In genomic region chr15:67178569-67179210, GRCh38 we compare ENCODE assay signal across 1 cellular context.
TF ChIP-seq lines count a peak whose summit lies in the region.

No MANE protein-coding gene starts in this region.

TF ChIP-seq in K562, 482 proteins besides CTCF, POLR2A, EP300 and RAD21 (continued from another document):
- TF ChIP-seq, protein P1, sequence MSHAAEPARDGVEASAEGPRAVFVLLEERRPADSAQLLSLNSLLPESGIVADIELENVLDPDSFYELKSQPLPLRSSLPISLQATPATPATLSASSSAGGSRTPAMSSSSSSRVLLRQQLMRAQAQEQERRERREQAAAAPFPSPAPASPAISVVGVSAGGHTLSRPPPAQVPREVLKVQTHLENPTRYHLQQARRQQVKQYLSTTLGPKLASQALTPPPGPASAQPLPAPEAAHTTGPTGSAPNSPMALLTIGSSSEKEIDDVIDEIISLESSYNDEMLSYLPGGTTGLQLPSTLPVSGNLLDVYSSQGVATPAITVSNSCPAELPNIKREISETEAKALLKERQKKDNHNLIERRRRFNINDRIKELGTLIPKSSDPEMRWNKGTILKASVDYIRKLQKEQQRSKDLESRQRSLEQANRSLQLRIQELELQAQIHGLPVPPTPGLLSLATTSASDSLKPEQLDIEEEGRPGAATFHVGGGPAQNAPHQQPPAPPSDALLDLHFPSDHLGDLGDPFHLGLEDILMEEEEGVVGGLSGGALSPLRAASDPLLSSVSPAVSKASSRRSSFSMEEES (CRISPR knock-in tag; IDR thresholded peaks at IDR 0.05) = no peak
- peak; percentile 25 to 76; a peak in 2 of 4 replicates for TF ChIP-seq HDAC1 (IDR thresholded peaks at IDR 0.05)
- TF ChIP-seq PYGO2 (tag; IDR thresholded peaks at IDR 0.05) = no peak
- TF ChIP-seq, protein P2, sequence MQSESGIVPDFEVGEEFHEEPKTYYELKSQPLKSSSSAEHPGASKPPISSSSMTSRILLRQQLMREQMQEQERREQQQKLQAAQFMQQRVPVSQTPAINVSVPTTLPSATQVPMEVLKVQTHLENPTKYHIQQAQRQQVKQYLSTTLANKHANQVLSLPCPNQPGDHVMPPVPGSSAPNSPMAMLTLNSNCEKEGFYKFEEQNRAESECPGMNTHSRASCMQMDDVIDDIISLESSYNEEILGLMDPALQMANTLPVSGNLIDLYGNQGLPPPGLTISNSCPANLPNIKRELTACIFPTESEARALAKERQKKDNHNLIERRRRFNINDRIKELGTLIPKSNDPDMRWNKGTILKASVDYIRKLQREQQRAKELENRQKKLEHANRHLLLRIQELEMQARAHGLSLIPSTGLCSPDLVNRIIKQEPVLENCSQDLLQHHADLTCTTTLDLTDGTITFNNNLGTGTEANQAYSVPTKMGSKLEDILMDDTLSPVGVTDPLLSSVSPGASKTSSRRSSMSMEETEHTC (IDR thresholded peaks at IDR 0.05) = no peak
- peak; percentile 92 for TF ChIP-seq L3MBTL2 (IDR thresholded peaks at IDR 0.05)
- TF ChIP-seq DIDO1 (tag; IDR thresholded peaks at IDR 0.05; ENCODE audit: low read depth) = no peak
- no peak for TF ChIP-seq CHD4 (IDR thresholded peaks at IDR 0.05; ENCODE audit: insufficient read depth, insufficient replicate concordance, low read depth, low read length, poor library complexity, severe bottlenecking)
- TF ChIP-seq EZH2 (IDR thresholded peaks at IDR 0.05; ENCODE audit: borderline replicate concordance, low read depth, low read length) = no peak
- TF ChIP-seq ARHGAP35 (IDR thresholded peaks at IDR 0.05; ENCODE audit: partially characterized antibody) = no peak
- TF ChIP-seq, protein P3, sequence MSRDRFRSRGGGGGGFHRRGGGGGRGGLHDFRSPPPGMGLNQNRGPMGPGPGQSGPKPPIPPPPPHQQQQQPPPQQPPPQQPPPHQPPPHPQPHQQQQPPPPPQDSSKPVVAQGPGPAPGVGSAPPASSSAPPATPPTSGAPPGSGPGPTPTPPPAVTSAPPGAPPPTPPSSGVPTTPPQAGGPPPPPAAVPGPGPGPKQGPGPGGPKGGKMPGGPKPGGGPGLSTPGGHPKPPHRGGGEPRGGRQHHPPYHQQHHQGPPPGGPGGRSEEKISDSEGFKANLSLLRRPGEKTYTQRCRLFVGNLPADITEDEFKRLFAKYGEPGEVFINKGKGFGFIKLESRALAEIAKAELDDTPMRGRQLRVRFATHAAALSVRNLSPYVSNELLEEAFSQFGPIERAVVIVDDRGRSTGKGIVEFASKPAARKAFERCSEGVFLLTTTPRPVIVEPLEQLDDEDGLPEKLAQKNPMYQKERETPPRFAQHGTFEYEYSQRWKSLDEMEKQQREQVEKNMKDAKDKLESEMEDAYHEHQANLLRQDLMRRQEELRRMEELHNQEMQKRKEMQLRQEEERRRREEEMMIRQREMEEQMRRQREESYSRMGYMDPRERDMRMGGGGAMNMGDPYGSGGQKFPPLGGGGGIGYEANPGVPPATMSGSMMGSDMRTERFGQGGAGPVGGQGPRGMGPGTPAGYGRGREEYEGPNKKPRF (IDR thresholded peaks at IDR 0.05; ENCODE audit: low read depth, low read length) = no peak
- no peak for TF ChIP-seq MBD2 (IDR thresholded peaks at IDR 0.05; ENCODE audit: borderline replicate concordance, low read depth)
- TF ChIP-seq MLLT1 (IDR thresholded peaks at IDR 0.05) = no peak
- TF ChIP-seq HDGF (IDR thresholded peaks at IDR 0.05) = no peak
- no peak for TF ChIP-seq GTF3C2 (IDR thresholded peaks at IDR 0.05; ENCODE audit: borderline replicate concordance, extremely low read depth, insufficient read length)
- TF ChIP-seq, protein P4, sequence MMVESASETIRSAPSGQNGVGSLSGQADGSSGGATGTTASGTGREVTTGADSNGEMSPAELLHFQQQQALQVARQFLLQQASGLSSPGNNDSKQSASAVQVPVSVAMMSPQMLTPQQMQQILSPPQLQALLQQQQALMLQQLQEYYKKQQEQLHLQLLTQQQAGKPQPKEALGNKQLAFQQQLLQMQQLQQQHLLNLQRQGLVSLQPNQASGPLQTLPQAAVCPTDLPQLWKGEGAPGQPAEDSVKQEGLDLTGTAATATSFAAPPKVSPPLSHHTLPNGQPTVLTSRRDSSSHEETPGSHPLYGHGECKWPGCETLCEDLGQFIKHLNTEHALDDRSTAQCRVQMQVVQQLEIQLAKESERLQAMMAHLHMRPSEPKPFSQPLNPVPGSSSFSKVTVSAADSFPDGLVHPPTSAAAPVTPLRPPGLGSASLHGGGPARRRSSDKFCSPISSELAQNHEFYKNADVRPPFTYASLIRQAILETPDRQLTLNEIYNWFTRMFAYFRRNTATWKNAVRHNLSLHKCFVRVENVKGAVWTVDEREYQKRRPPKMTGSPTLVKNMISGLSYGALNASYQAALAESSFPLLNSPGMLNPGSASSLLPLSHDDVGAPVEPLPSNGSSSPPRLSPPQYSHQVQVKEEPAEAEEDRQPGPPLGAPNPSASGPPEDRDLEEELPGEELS (CRISPR knock-in tag; IDR thresholded peaks at IDR 0.05; ENCODE audit: borderline replicate concordance) = no peak
- TF ChIP-seq TCF7L2 (IDR thresholded peaks at IDR 0.05; ENCODE audit: low read depth, low read length) = no peak
- TF ChIP-seq PURB (CRISPR knock-in tag; IDR thresholded peaks at IDR 0.05; ENCODE audit: low read depth) = no peak
- no peak for TF ChIP-seq HIVEP1 (CRISPR knock-in tag; IDR thresholded peaks at IDR 0.05)
- TF ChIP-seq JUN (IDR thresholded peaks at IDR 0.05; ENCODE audit: borderline replicate concordance, low read depth, low read length) = no peak
- no peak for TF ChIP-seq JUN (CRISPR knock-in tag; IDR thresholded peaks at IDR 0.05; ENCODE audit: borderline replicate concordance)
- TF ChIP-seq LARP7 (IDR thresholded peaks at IDR 0.05) = no peak
- no peak for TF ChIP-seq ZNF347 (CRISPR knock-in tag; IDR thresholded peaks at IDR 0.05; ENCODE audit: low read depth)
- TF ChIP-seq GABPB1 (CRISPR knock-in tag; IDR thresholded peaks at IDR 0.05) = no peak
- TF ChIP-seq MAFG (tag; conservative IDR thresholded peaks at IDR 0.05) = no peak
- TF ChIP-seq SIN3B (IDR thresholded peaks at IDR 0.05; ENCODE audit: low read depth) = no peak
- no peak for TF ChIP-seq FOXK1 (CRISPR knock-in tag; IDR thresholded peaks at IDR 0.05; ENCODE audit: borderline replicate concordance)
- no peak for TF ChIP-seq ZNF778 (CRISPR knock-in tag; IDR thresholded peaks at IDR 0.05)
- TF ChIP-seq SREBF2 (CRISPR knock-in tag; IDR thresholded peaks at IDR 0.05) = no peak
- no peak for TF ChIP-seq RBM39 (optimal IDR thresholded peaks at IDR 0.05; ENCODE audit: low read depth, low read length)
- TF ChIP-seq PHF21A (IDR thresholded peaks at IDR 0.05; ENCODE audit: borderline replicate concordance, low read depth) = peak; percentile 64; the same call in 1 of the 2 replicates
- TF ChIP-seq PHTF2 (CRISPR knock-in tag; IDR thresholded peaks at IDR 0.05) = no peak
- TF ChIP-seq EHMT2 (IDR thresholded peaks at IDR 0.05) = no peak
- TF ChIP-seq, protein P5, sequence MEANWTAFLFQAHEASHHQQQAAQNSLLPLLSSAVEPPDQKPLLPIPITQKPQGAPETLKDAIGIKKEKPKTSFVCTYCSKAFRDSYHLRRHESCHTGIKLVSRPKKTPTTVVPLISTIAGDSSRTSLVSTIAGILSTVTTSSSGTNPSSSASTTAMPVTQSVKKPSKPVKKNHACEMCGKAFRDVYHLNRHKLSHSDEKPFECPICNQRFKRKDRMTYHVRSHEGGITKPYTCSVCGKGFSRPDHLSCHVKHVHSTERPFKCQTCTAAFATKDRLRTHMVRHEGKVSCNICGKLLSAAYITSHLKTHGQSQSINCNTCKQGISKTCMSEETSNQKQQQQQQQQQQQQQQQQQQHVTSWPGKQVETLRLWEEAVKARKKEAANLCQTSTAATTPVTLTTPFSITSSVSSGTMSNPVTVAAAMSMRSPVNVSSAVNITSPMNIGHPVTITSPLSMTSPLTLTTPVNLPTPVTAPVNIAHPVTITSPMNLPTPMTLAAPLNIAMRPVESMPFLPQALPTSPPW (CRISPR knock-in tag; IDR thresholded peaks at IDR 0.05) = peak; percentile 31; the same call in 1 of the 2 replicates
- no peak for TF ChIP-seq XRCC5 (IDR thresholded peaks at IDR 0.05; ENCODE audit: low read depth, low read length)
- peak; percentile 97 for TF ChIP-seq SMAD4 (CRISPR knock-in tag; conservative IDR thresholded peaks at IDR 0.05)
- TF ChIP-seq MCM7 (IDR thresholded peaks at IDR 0.05) = no peak
- no peak for TF ChIP-seq SMARCC2 (IDR thresholded peaks at IDR 0.05; ENCODE audit: low read depth)
- peak; percentile 96 for TF ChIP-seq MECOM (CRISPR knock-in tag; IDR thresholded peaks at IDR 0.05)
- no peak for TF ChIP-seq ZNF695 (CRISPR knock-in tag; IDR thresholded peaks at IDR 0.05)
- TF ChIP-seq TBL1XR1 (IDR thresholded peaks at IDR 0.05; ENCODE audit: low read length in 2 of 2) = 0 out of 4 replicates have a peak, but pooled peaks of 1 of the 2 experiments have one; percentile 27
- no peak for TF ChIP-seq TGIF2 (CRISPR knock-in tag; IDR thresholded peaks at IDR 0.05)
- no peak for TF ChIP-seq ZNF785 (CRISPR knock-in tag; IDR thresholded peaks at IDR 0.05)
- no peak for TF ChIP-seq IFI16 (CRISPR knock-in tag; IDR thresholded peaks at IDR 0.05)
- no peak for TF ChIP-seq ZNF408 (CRISPR knock-in tag; IDR thresholded peaks at IDR 0.05; ENCODE audit: low read depth)
- TF ChIP-seq MAFK (IDR thresholded peaks at IDR 0.05; ENCODE audit: low read length) = no peak
- peak in 1 of 2 experiments; percentile 36; a peak in 1 of 4 replicates for TF ChIP-seq TRIM24 (IDR thresholded peaks at IDR 0.05)
- no peak for TF ChIP-seq HNRNPUL1 (IDR thresholded peaks at IDR 0.05; ENCODE audit: low read length)
- no peak for TF ChIP-seq ZNF79 (CRISPR knock-in tag; IDR thresholded peaks at IDR 0.05; ENCODE audit: low read depth)
- TF ChIP-seq CREB5 (CRISPR knock-in tag; IDR thresholded peaks at IDR 0.05) = no peak
- no peak for TF ChIP-seq BHLHE40 (IDR thresholded peaks at IDR 0.05; ENCODE audit: low read length)
- no peak for TF ChIP-seq ZNF121 (CRISPR knock-in tag; conservative IDR thresholded peaks at IDR 0.05)
- TF ChIP-seq TEAD1 (CRISPR knock-in tag; IDR thresholded peaks at IDR 0.05) = peak; percentile 71 to 76; a peak in 3 of 4 replicates
